In the genomic region with DNA sequence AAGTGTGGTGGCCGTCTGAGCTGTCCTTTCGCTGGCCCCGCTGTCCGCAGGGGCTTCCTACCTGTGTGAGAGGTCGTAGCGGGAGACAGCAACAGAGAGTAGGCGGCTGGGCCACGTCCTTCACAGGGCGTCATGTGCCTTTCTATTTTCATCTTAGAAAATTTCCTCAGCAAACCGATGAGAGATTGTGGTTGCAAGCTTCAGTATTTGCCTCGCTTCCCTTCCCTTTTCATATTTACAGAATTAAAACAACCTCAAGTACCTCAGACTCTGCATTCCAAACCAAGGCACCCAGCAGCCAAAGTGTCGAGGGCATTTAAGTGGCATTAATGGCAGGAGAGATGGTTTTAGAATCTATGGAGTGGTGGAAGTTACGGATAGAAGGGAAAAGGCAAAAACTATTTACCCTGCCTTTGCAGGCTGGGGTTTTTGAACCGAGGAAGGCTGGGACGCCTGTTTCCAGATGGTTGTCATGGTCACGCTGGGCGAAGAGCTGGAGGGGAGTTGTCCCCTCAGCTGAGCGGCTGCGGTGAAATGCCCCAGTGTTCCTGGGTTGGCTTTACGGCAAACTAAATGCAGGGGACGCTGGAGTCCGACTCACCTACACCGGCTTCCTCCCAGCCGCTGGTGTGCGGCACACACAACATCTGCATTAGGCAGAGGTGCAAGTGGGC, we compare ENCODE assay signal across 1 cellular context.
TF ChIP-seq lines count a peak whose summit lies in the region.

No MANE protein-coding gene starts in this region.

TF ChIP-seq in GM12878, 131 proteins besides CTCF, POLR2A, EP300 and RAD21 (continues in another document):
- TF ChIP-seq, protein P1, sequence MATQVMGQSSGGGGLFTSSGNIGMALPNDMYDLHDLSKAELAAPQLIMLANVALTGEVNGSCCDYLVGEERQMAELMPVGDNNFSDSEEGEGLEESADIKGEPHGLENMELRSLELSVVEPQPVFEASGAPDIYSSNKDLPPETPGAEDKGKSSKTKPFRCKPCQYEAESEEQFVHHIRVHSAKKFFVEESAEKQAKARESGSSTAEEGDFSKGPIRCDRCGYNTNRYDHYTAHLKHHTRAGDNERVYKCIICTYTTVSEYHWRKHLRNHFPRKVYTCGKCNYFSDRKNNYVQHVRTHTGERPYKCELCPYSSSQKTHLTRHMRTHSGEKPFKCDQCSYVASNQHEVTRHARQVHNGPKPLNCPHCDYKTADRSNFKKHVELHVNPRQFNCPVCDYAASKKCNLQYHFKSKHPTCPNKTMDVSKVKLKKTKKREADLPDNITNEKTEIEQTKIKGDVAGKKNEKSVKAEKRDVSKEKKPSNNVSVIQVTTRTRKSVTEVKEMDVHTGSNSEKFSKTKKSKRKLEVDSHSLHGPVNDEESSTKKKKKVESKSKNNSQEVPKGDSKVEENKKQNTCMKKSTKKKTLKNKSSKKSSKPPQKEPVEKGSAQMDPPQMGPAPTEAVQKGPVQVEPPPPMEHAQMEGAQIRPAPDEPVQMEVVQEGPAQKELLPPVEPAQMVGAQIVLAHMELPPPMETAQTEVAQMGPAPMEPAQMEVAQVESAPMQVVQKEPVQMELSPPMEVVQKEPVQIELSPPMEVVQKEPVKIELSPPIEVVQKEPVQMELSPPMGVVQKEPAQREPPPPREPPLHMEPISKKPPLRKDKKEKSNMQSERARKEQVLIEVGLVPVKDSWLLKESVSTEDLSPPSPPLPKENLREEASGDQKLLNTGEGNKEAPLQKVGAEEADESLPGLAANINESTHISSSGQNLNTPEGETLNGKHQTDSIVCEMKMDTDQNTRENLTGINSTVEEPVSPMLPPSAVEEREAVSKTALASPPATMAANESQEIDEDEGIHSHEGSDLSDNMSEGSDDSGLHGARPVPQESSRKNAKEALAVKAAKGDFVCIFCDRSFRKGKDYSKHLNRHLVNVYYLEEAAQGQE (IDR thresholded peaks at IDR 0.05; ENCODE audit: low read depth, low read length) = no peak
- TF ChIP-seq TBL1XR1 (IDR thresholded peaks at IDR 0.05; ENCODE audit: low read depth, low read length) (peak; percentile 85), CBX5 (IDR thresholded peaks at IDR 0.05; ENCODE audit: low read depth) (peak; percentile 54; the same call in 1 of the 2 replicates), SIX5 (IDR thresholded peaks at IDR 0.05; ENCODE audit: low read depth, low read length, severe bottlenecking) (no peak), ZNF24 (IDR thresholded peaks at IDR 0.05) (peak; percentile 37; the same call in 1 of the 2 replicates), DPF2 (IDR thresholded peaks at IDR 0.05) (peak; percentile 88), KAT2A (conservative IDR thresholded peaks at IDR 0.05; ENCODE audit: control insufficient read depth, low read depth, low read length) (no peak), SMAD1 (IDR thresholded peaks at IDR 0.05; ENCODE audit: low read depth, partially characterized antibody) (no peak), CHD1 (IDR thresholded peaks at IDR 0.05; ENCODE audit: low read depth, low read length) (no peak), KLF5 (IDR thresholded peaks at IDR 0.05; ENCODE audit: partially characterized antibody) (peak; percentile 70), FOXM1 (IDR thresholded peaks at IDR 0.05; ENCODE audit: low read depth, low read length) (peak; percentile 95), GABPA (IDR thresholded peaks at IDR 0.05; ENCODE audit: low read depth) (no peak), CREM (IDR thresholded peaks at IDR 0.05; ENCODE audit: low read depth) (peak; percentile 82), ZZZ3 (IDR thresholded peaks at IDR 0.05; ENCODE audit: control insufficient read depth, insufficient read length, low read depth) (no peak), YBX1 (IDR thresholded peaks at IDR 0.05) (no peak), HCFC1 (IDR thresholded peaks at IDR 0.05; ENCODE audit: low read length) (no peak), RAD51 (IDR thresholded peaks at IDR 0.05) (peak; percentile 90), EGR1 (IDR thresholded peaks at IDR 0.05; ENCODE audit: borderline replicate concordance in 1 of 2, low read depth in 2 of 2, low read length in 2 of 2) (0 out of 3 replicates have a peak, but pooled peaks of 1 of the 2 experiments have one; percentile 47), NBN (IDR thresholded peaks at IDR 0.05) (peak; percentile 97), TCF12 (IDR thresholded peaks at IDR 0.05; ENCODE audit: low read depth, low read length) (peak; percentile 55; the same call in 1 of the 2 replicates), SMAD5 (IDR thresholded peaks at IDR 0.05; ENCODE audit: low read depth) (no peak), NFIC (IDR thresholded peaks at IDR 0.05; ENCODE audit: low read depth, low read length) (peak; percentile 96), FOXK2 (IDR thresholded peaks at IDR 0.05) (peak; percentile 81; the same call in 1 of the 2 replicates), JUND (IDR thresholded peaks at IDR 0.05; ENCODE audit: low read depth, low read length) (peak; percentile 44; the same call in 1 of the 2 replicates), IRF4 (IDR thresholded peaks at IDR 0.05; ENCODE audit: low read depth, low read length) (peak; percentile 52; the same call in 1 of the 2 replicates), MXI1 (IDR thresholded peaks at IDR 0.05; ENCODE audit: low read depth, low read length) (peak; percentile 75; the same call in 1 of the 2 replicates), CBFB (IDR thresholded peaks at IDR 0.05; ENCODE audit: low read depth) (peak; percentile 79; the same call in 1 of the 2 replicates), ETV6 (conservative IDR thresholded peaks at IDR 0.05 in 1 of 2, IDR thresholded peaks at IDR 0.05 in 1 of 2; ENCODE audit: borderline replicate concordance in 1 of 2, low read depth in 1 of 2) (no peak)
- TF ChIP-seq, protein P2, sequence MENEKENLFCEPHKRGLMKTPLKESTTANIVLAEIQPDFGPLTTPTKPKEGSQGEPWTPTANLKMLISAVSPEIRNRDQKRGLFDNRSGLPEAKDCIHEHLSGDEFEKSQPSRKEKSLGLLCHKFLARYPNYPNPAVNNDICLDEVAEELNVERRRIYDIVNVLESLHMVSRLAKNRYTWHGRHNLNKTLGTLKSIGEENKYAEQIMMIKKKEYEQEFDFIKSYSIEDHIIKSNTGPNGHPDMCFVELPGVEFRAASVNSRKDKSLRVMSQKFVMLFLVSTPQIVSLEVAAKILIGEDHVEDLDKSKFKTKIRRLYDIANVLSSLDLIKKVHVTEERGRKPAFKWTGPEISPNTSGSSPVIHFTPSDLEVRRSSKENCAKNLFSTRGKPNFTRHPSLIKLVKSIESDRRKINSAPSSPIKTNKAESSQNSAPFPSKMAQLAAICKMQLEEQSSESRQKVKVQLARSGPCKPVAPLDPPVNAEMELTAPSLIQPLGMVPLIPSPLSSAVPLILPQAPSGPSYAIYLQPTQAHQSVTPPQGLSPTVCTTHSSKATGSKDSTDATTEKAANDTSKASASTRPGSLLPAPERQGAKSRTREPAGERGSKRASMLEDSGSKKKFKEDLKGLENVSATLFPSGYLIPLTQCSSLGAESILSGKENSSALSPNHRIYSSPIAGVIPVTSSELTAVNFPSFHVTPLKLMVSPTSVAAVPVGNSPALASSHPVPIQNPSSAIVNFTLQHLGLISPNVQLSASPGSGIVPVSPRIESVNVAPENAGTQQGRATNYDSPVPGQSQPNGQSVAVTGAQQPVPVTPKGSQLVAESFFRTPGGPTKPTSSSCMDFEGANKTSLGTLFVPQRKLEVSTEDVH (IDR thresholded peaks at IDR 0.05; ENCODE audit: low read depth, partially characterized antibody) = no peak
- TF ChIP-seq, protein P3, sequence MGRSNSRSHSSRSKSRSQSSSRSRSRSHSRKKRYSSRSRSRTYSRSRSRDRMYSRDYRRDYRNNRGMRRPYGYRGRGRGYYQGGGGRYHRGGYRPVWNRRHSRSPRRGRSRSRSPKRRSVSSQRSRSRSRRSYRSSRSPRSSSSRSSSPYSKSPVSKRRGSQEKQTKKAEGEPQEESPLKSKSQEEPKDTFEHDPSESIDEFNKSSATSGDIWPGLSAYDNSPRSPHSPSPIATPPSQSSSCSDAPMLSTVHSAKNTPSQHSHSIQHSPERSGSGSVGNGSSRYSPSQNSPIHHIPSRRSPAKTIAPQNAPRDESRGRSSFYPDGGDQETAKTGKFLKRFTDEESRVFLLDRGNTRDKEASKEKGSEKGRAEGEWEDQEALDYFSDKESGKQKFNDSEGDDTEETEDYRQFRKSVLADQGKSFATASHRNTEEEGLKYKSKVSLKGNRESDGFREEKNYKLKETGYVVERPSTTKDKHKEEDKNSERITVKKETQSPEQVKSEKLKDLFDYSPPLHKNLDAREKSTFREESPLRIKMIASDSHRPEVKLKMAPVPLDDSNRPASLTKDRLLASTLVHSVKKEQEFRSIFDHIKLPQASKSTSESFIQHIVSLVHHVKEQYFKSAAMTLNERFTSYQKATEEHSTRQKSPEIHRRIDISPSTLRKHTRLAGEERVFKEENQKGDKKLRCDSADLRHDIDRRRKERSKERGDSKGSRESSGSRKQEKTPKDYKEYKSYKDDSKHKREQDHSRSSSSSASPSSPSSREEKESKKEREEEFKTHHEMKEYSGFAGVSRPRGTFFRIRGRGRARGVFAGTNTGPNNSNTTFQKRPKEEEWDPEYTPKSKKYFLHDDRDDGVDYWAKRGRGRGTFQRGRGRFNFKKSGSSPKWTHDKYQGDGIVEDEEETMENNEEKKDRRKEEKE (IDR thresholded peaks at IDR 0.05) = no peak
- TF ChIP-seq, protein P4, sequence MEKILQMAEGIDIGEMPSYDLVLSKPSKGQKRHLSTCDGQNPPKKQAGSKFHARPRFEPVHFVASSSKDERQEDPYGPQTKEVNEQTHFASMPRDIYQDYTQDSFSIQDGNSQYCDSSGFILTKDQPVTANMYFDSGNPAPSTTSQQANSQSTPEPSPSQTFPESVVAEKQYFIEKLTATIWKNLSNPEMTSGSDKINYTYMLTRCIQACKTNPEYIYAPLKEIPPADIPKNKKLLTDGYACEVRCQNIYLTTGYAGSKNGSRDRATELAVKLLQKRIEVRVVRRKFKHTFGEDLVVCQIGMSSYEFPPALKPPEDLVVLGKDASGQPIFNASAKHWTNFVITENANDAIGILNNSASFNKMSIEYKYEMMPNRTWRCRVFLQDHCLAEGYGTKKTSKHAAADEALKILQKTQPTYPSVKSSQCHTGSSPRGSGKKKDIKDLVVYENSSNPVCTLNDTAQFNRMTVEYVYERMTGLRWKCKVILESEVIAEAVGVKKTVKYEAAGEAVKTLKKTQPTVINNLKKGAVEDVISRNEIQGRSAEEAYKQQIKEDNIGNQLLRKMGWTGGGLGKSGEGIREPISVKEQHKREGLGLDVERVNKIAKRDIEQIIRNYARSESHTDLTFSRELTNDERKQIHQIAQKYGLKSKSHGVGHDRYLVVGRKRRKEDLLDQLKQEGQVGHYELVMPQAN (conservative IDR thresholded peaks at IDR 0.05) = peak; percentile 71
- TF ChIP-seq, protein P5, sequence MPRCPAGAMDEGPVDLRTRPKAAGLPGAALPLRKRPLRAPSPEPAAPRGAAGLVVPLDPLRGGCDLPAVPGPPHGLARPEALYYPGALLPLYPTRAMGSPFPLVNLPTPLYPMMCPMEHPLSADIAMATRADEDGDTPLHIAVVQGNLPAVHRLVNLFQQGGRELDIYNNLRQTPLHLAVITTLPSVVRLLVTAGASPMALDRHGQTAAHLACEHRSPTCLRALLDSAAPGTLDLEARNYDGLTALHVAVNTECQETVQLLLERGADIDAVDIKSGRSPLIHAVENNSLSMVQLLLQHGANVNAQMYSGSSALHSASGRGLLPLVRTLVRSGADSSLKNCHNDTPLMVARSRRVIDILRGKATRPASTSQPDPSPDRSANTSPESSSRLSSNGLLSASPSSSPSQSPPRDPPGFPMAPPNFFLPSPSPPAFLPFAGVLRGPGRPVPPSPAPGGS (IDR thresholded peaks at IDR 0.05; ENCODE audit: borderline replicate concordance, insufficient read depth, low read depth, low read length, poor library complexity, severe bottlenecking) = peak; percentile 66
- TF ChIP-seq, protein P6, sequence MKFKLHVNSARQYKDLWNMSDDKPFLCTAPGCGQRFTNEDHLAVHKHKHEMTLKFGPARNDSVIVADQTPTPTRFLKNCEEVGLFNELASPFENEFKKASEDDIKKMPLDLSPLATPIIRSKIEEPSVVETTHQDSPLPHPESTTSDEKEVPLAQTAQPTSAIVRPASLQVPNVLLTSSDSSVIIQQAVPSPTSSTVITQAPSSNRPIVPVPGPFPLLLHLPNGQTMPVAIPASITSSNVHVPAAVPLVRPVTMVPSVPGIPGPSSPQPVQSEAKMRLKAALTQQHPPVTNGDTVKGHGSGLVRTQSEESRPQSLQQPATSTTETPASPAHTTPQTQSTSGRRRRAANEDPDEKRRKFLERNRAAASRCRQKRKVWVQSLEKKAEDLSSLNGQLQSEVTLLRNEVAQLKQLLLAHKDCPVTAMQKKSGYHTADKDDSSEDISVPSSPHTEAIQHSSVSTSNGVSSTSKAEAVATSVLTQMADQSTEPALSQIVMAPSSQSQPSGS (IDR thresholded peaks at IDR 0.05; ENCODE audit: low read length) = peak; percentile 94
- TF ChIP-seq, protein P7, sequence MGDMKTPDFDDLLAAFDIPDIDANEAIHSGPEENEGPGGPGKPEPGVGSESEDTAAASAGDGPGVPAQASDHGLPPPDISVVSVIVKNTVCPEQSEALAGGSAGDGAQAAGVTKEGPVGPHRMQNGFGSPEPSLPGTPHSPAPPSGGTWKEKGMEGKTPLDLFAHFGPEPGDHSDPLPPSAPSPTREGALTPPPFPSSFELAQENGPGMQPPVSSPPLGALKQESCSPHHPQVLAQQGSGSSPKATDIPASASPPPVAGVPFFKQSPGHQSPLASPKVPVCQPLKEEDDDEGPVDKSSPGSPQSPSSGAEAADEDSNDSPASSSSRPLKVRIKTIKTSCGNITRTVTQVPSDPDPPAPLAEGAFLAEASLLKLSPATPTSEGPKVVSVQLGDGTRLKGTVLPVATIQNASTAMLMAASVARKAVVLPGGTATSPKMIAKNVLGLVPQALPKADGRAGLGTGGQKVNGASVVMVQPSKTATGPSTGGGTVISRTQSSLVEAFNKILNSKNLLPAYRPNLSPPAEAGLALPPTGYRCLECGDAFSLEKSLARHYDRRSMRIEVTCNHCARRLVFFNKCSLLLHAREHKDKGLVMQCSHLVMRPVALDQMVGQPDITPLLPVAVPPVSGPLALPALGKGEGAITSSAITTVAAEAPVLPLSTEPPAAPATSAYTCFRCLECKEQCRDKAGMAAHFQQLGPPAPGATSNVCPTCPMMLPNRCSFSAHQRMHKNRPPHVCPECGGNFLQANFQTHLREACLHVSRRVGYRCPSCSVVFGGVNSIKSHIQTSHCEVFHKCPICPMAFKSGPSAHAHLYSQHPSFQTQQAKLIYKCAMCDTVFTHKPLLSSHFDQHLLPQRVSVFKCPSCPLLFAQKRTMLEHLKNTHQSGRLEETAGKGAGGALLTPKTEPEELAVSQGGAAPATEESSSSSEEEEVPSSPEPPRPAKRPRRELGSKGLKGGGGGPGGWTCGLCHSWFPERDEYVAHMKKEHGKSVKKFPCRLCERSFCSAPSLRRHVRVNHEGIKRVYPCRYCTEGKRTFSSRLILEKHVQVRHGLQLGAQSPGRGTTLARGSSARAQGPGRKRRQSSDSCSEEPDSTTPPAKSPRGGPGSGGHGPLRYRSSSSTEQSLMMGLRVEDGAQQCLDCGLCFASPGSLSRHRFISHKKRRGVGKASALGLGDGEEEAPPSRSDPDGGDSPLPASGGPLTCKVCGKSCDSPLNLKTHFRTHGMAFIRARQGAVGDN (IDR thresholded peaks at IDR 0.05) = peak; percentile 71
- TF ChIP-seq, protein P8, sequence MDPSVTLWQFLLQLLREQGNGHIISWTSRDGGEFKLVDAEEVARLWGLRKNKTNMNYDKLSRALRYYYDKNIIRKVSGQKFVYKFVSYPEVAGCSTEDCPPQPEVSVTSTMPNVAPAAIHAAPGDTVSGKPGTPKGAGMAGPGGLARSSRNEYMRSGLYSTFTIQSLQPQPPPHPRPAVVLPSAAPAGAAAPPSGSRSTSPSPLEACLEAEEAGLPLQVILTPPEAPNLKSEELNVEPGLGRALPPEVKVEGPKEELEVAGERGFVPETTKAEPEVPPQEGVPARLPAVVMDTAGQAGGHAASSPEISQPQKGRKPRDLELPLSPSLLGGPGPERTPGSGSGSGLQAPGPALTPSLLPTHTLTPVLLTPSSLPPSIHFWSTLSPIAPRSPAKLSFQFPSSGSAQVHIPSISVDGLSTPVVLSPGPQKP (IDR thresholded peaks at IDR 0.05; ENCODE audit: low read depth, low read length) = no peak
